Comparison of ENCODE assay signal across 8 cellular contexts in genomic region chr16:84925092-84925772, GRCh38.
A peak's percentile ranks its signal among the peaks of the same experiment; 100 is the strongest.
DNase-seq lines count a peak whose midpoint lies in the region; ATAC-seq and TF ChIP-seq lines count a peak whose summit lies in the region.

No MANE protein-coding gene starts in this region.

- intact Hi-C loops in Caco-2 (cut with micrococcal nuclease; ENCODE audit: unreplicated experiment): loop anchor here (1.0 kb wide), 3 partner anchors 27 to 161 kb away; no protein-coding TSS in a partner anchor

- H3K27me3 Mint-ChIP-seq in Caco-2 (ENCODE audit: insufficient read depth, unreplicated experiment): no peaks in the 10 kb centered on the region
- H3K27me3 Mint-ChIP-seq in memory B cell: peaks cover 9% of the 10 kb centered on the region

- H3K36me3 Mint-ChIP-seq in Caco-2 (ENCODE audit: insufficient read depth, unreplicated experiment): no peaks in the 10 kb centered on the region
- H3K36me3 Mint-ChIP-seq in memory B cell: no peaks in the 10 kb centered on the region

- H3K27me3 ChIP-seq in Caco-2 (replicated peaks; ENCODE audit: control insufficient read depth, insufficient read depth, low read length): no peaks in the 10 kb centered on the region

- POLR2A ChIA-PET in Caco-2 (lab: Charles Lee): no interaction called here

- peak; percentile 76 to 87 for DNase-seq in Caco-2
- DNase-seq in KG1 (lab: John Stamatoyannopoulos, UW): peak; percentile 20
- DNase-seq in activated CD4-positive, CD25-positive, alpha-beta regulatory T cell treated with anti-CD3 and anti-CD28 coated beads, Interleukin-2, amount 50 U/mL, for 72 hours: peak; percentile 69
- DNase-seq in cerebellar cortex (ENCODE audit: low spot score): peak; percentile 22
- peak; percentile 47 to 70 for DNase-seq in memory B cell (ENCODE audit: low spot score in 2 of 2)
- DNase-seq in stimulated activated CD8-positive, alpha-beta memory T cell treated with anti-CD3 and anti-CD28 coated beads, Interleukin-4, amount 100 ng/mL, for 4 hours (ENCODE audit: low read depth in 2 of 2, low spot score in 1 of 2): peak; percentile 24 to 54

- no peak overlapping the region for H3K4me3 Mint-ChIP-seq in Caco-2 (ENCODE audit: unreplicated experiment)
- no peak overlapping the region for H3K4me3 Mint-ChIP-seq in memory B cell

- CTCF ChIA-PET in Caco-2 (lab: Charles Lee): interaction anchor here (0.6 to 3.0 kb wide), 13 partner anchors 12 to 190 kb away, joined by 3 to 27 read pairs (median 5); no protein-coding TSS in a partner anchor

- no TSS peak for BruUV-seq in Caco-2 (replicated peaks; lab: Mats Ljungman, UMichigan)

- H3K9me3 Mint-ChIP-seq in Caco-2 (ENCODE audit: unreplicated experiment) (no peaks in the 10 kb centered on the region), memory B cell (no peaks in the 10 kb centered on the region)

- H3K4me3 ChIP-seq in Caco-2 (ENCODE audit: low read depth, low read length): no peak overlapping the region

- peak; percentile 56 for ATAC-seq in memory B cell (ENCODE audit: low read depth)
- ATAC-seq in HG03097 (IDR thresholded peaks at IDR 0.05; ENCODE audit: low FRiP score, unreplicated experiment): no peak
- ATAC-seq in HG03108 (IDR thresholded peaks at IDR 0.05; ENCODE audit: unreplicated experiment): no peak

- H3K27ac Mint-ChIP-seq in Caco-2 (ENCODE audit: unreplicated experiment) (no peak overlapping the region), memory B cell (no peak overlapping the region)

- peak; percentile 94 to 97 for TF ChIP-seq CTCF in Caco-2 (IDR thresholded peaks at IDR 0.05; ENCODE audit: insufficient read depth in 1 of 2, low read depth in 1 of 2, low read length in 1 of 2, severe bottlenecking in 1 of 2, unreplicated experiment in 1 of 2)

- no peaks in the 10 kb centered on the region for H3K36me3 ChIP-seq in Caco-2 (ENCODE audit: control insufficient read depth, insufficient read depth, low read length)

- H3K4me1 Mint-ChIP-seq in Caco-2 (ENCODE audit: low read depth, unreplicated experiment) (peaks cover 8% of the 10 kb centered on the region), memory B cell (no peaks in the 10 kb centered on the region)

- H3K9me3 ChIP-seq in Caco-2: no peaks in the 10 kb centered on the region

- peaks cover 16% of the 10 kb centered on the region for H3K4me1 ChIP-seq in Caco-2

Comparison
In these comparisons a context has a peak if more than half of its experiments do, and no peak if none do; other contexts are left out.
1. DNase-seq: peak in every context shown above with its lines; median percentile 82 in Caco-2; 69 in activated CD4-positive, CD25-positive, alpha-beta regulatory T cell treated with anti-CD3 and anti-CD28 coated beads, Interleukin-2, amount 50 U/mL, for 72 hours; 58 in memory B cell; 39 in stimulated activated CD8-positive, alpha-beta memory T cell treated with anti-CD3 and anti-CD28 coated beads, Interleukin-4, amount 100 ng/mL, for 4 hours; 22 in cerebellar cortex; 20 in KG1.